Comparison of ENCODE assay signal across 8 cellular contexts in genomic region chr2:232838406-232838874, GRCh38. TPM values are rescaled to one million over a fixed set of nuclear protein-coding genes. Genes with fewer than 3 reads are reported as not detected.
A peak's percentile ranks its signal among the peaks of the same experiment; 100 is the strongest.
DNase-seq lines count a peak whose midpoint lies in the region; ATAC-seq and TF ChIP-seq lines count a peak whose summit lies in the region.

No MANE protein-coding gene starts in this region.

- no peaks in the 10 kb centered on the region for H3K9me3 Mint-ChIP-seq in CD4-positive, alpha-beta T cell

- TF ChIP-seq POLR2A in transverse colon (IDR thresholded peaks at IDR 0.05) = no peak

- no peak for TF ChIP-seq EP300 in transverse colon (IDR thresholded peaks at IDR 0.05; ENCODE audit: low read depth)

- peak; percentile 92 for ATAC-seq in CD4-positive, alpha-beta T cell (ENCODE audit: poor library complexity)
- ATAC-seq in GM21717 (IDR thresholded peaks at IDR 0.05; ENCODE audit: unreplicated experiment) = peak; percentile 63
- ATAC-seq in HG02885 (IDR thresholded peaks at IDR 0.05; ENCODE audit: poor library complexity, unreplicated experiment) = no peak

- POLR2A ChIA-PET in CD4-positive, alpha-beta T cell (lab: Charles Lee) = no interaction called here

- no peak for TF ChIP-seq CTCF in CD4-positive, alpha-beta T cell (IDR thresholded peaks at IDR 0.05)
- TF ChIP-seq CTCF in liver (IDR thresholded peaks at IDR 0.05; ENCODE audit: low read depth, low read length, missing input control) (no peak), transverse colon (IDR thresholded peaks at IDR 0.05) (no peak)

- DNase-seq in CD4-positive, alpha-beta T cell = peak; percentile 24 to 64 (median 55)
- peak; percentile 70 to 75 for DNase-seq in NOMO-1 (lab: John Stamatoyannopoulos, UW; ENCODE audit: unreplicated experiment in 2 of 2)
- DNase-seq in activated T-cell treated with anti-CD3 and anti-CD28 coated beads for 1 hour (ENCODE audit: low read depth) = peak; percentile 56
- peak; percentile 53 for DNase-seq in transverse colon
- no peak for DNase-seq in anterior cingulate cortex (lab: John Stamatoyannopoulos, UW)

- peaks cover 7 to 38% (median 33%) of the 10 kb centered on the region in 4 donors for H3K36me3 ChIP-seq in liver (ENCODE audit: control insufficient read depth in 4 of 4, insufficient read depth in 3 of 4, low read depth in 1 of 4, low read length in 3 of 4)
- H3K36me3 ChIP-seq in transverse colon = peaks cover 0 to 22% (median 9%) of the 10 kb centered on the region in 4 donors

- CTCF ChIA-PET in CD4-positive, alpha-beta T cell (lab: Charles Lee) = no interaction called here

- no peak overlapping the region for H3K9ac ChIP-seq in liver (ENCODE audit: low read depth in 1 of 2, low read length in 2 of 2)

- peak overlapping the region; percentile 1 for H3K4me3 Mint-ChIP-seq in CD4-positive, alpha-beta T cell

- peak overlapping the region; percentile 39 for H3K27ac ChIP-seq in CD4-positive, alpha-beta T cell (ENCODE audit: low read depth, low read length)
- H3K27ac ChIP-seq in liver (ENCODE audit: low read depth in 1 of 2, low read length in 2 of 2) (peak overlapping the region; percentile 48 to 53), transverse colon (peak overlapping the region; percentile 62 to 69 (median 64))

- H3K4me1 Mint-ChIP-seq in CD4-positive, alpha-beta T cell (ENCODE audit: low read depth) = peaks cover 35% of the 10 kb centered on the region

- no peaks in the 10 kb centered on the region for H3K27me3 Mint-ChIP-seq in CD4-positive, alpha-beta T cell

- no peaks in the 10 kb centered on the region for H3K27me3 ChIP-seq in CD4-positive, alpha-beta T cell (ENCODE audit: control insufficient read depth, insufficient read depth, low read length)
- H3K27me3 ChIP-seq in liver (ENCODE audit: control insufficient read depth in 4 of 4, insufficient read depth in 4 of 4, low read length in 3 of 4) (no peaks in the 10 kb centered on the region), transverse colon (no peaks in the 10 kb centered on the region)

- in situ Hi-C loops in transverse colon (cut with MboI; ENCODE audit: low pct_ligation_motif_present in 1 of 4, low pct_unique_long_range_greater_than_20kb in 1 of 4, low sequenced_read_pairs in 3 of 4) = no loop called here

- no peak for TF ChIP-seq RAD21 in liver (IDR thresholded peaks at IDR 0.05)

- no peaks in the 10 kb centered on the region for H3K9me3 ChIP-seq in CD4-positive, alpha-beta T cell (ENCODE audit: control insufficient read depth, low read length)
- H3K9me3 ChIP-seq in liver (ENCODE audit: control insufficient read depth in 4 of 4, low read length in 3 of 4) (no peaks in the 10 kb centered on the region), transverse colon (no peaks in the 10 kb centered on the region)

- H3K4me3 ChIP-seq in liver (ENCODE audit: low read depth in 1 of 3, low read length in 3 of 3) = no peak overlapping the region
- H3K4me3 ChIP-seq in transverse colon = no peak overlapping the region

- WGBS in liver = 73% methylated on average over 2 of the region's 2 CpGs
- 32 to 68% methylated on average over 2 of the region's 2 CpGs for WGBS in transverse colon (ENCODE audit: low coverage in 1 of 2), 2 donors

- H3K27ac Mint-ChIP-seq in CD4-positive, alpha-beta T cell = peak overlapping the region; percentile 75

- H3K36me3 Mint-ChIP-seq in CD4-positive, alpha-beta T cell (ENCODE audit: low read depth) = peaks cover 86% of the 10 kb centered on the region

- intact Hi-C loops in CD4-positive, alpha-beta T cell (cut with DNase I, micrococcal nuclease) = no loop called here
- intact Hi-C loops in transverse colon (cut with DNase I; ENCODE audit: low total_unique reads) = no loop called here

- H3K4me1 ChIP-seq in liver (ENCODE audit: control insufficient read depth in 4 of 4, insufficient read depth in 4 of 4, low read length in 3 of 4) = peaks cover 0 to 9% (median under 1%) of the 10 kb centered on the region in 4 donors
- peaks cover 13 to 53% (median 44%) of the 10 kb centered on the region in 4 donors for H3K4me1 ChIP-seq in transverse colon

TF ChIP-seq in liver, 16 proteins besides CTCF, POLR2A, EP300 and RAD21:
- TF ChIP-seq EGR1 (IDR thresholded peaks at IDR 0.05; ENCODE audit: low read depth in 2 of 2) (no peak), JUND (IDR thresholded peaks at IDR 0.05) (peak in 1 of 2 donors; percentile 12)

RNA-seq across cellular contexts. Expression of gene SNORC, which starts 31.6 kb away (rescaled TPM):
- 1 to 10 TPM; 1.2 TPM for total RNA-seq in CD4-positive, alpha-beta T cell
- total RNA-seq in liver (10 to 100 TPM in 1 of 2 donors, 1 to 10 TPM in 1; 2.7 to 12.3 TPM), transverse colon (10 to 100 TPM; 13.9 to 45.6 (median 17.2) TPM)
- polyA plus RNA-seq in liver = 10 to 100 TPM in 1 of 2 donors, 1 to 10 TPM in 1; 2.4 to 10.5 TPM

Comparison
In these comparisons a context has a peak if more than half of its experiments do, and no peak if none do; other contexts are left out.
1. DNase-seq: peak in CD4-positive, alpha-beta T cell (10 of 10), NOMO-1 (2 of 2), activated T-cell treated with anti-CD3 and anti-CD28 coated beads for 1 hour (single experiment) and transverse colon (single experiment); none in anterior cingulate cortex (0 of 58).
2. Peak in every context shown above with its lines, with median percentiles within 50 percentile points of each other: H3K27ac ChIP-seq.